ENCODE assay signal across 25 cellular contexts in genomic region chr1:210185063-210185462, GRCh38. TPM values are rescaled to one million over a fixed set of nuclear protein-coding genes. Genes with fewer than 3 reads are reported as not detected.
"Had no signal": no experiment of that assay in that cellular context is flagged by ENCODE, and none has a peak within 500 bp of the region (broad histone marks: within the 10 kb centered on the region; RNA-seq: fewer than 3 reads in every experiment).

No MANE protein-coding gene starts in this region.

- H2AFZ ChIP-seq: hepatocyte had no signal

- H3K27ac ChIP-seq: gastroesophageal sphincter, heart left ventricle, hepatocyte, prostate gland, sigmoid colon, testis, tibial artery had no signal

- H3K27ac Mint-ChIP-seq: effector memory CD8-positive, alpha-beta T cell; memory B cell; mesothelial cell of epicardium; naive B cell; nephron; stimulated activated effector memory CD8-positive, alpha-beta T cell treated with anti-CD3 and anti-CD28 coated beads, Interleukin-12 subunit alpha, Interleukin-12 subunit beta, amount 100 ng/mL, for 72 hours; type B pancreatic cell had no signal

- H3K36me3 Mint-ChIP-seq: memory B cell; mesothelial cell of epicardium; naive B cell; stimulated activated effector memory CD8-positive, alpha-beta T cell treated with anti-CD3 and anti-CD28 coated beads, Interleukin-12 subunit alpha, Interleukin-12 subunit beta, amount 100 ng/mL, for 72 hours; type B pancreatic cell had no signal

- H3K9me3 Mint-ChIP-seq: effector memory CD8-positive, alpha-beta T cell; memory B cell; mesothelial cell of epicardium; nephron; stimulated activated effector memory CD8-positive, alpha-beta T cell treated with anti-CD3 and anti-CD28 coated beads, Interleukin-12 subunit alpha, Interleukin-12 subunit beta, amount 100 ng/mL, for 72 hours had no signal

- H3K79me2 ChIP-seq: hepatocyte had no signal

- H3K4me1 Mint-ChIP-seq: memory B cell; mesothelial cell of epicardium; naive B cell; nephron; stimulated activated effector memory CD8-positive, alpha-beta T cell treated with anti-CD3 and anti-CD28 coated beads, Interleukin-12 subunit alpha, Interleukin-12 subunit beta, amount 100 ng/mL, for 72 hours had no signal

- ATAC-seq: effector memory CD8-positive, alpha-beta T cell; gastroesophageal sphincter; heart left ventricle; left lobe of liver; mucosa of descending colon; right cardiac atrium; stimulated activated effector memory CD8-positive, alpha-beta T cell treated with anti-CD3 and anti-CD28 coated beads, Interleukin-12 subunit alpha, Interleukin-12 subunit beta, amount 100 ng/mL, for 72 hours; stimulated activated naive CD8-positive, alpha-beta T cell treated with anti-CD3 and anti-CD28 coated beads, Interleukin-15, Interleukin-2, amounts not matched to agents 100 U/mL and 50 U/mL, for 24 hours had no signal

- H3K4me1 ChIP-seq: gastroesophageal sphincter, heart left ventricle, prostate gland, sigmoid colon, testis, tibial artery had no signal

- H3K4me3 Mint-ChIP-seq: effector memory CD8-positive, alpha-beta T cell; memory B cell; mesothelial cell of epicardium; naive B cell; nephron; stimulated activated effector memory CD8-positive, alpha-beta T cell treated with anti-CD3 and anti-CD28 coated beads, Interleukin-12 subunit alpha, Interleukin-12 subunit beta, amount 100 ng/mL, for 72 hours; type B pancreatic cell had no signal

- DNase-seq: cortex of kidney; effector memory CD8-positive, alpha-beta T cell; heart left ventricle; kidney; mucosa of descending colon; naive B cell; nucleus accumbens; right cardiac atrium; sigmoid colon; stimulated activated CD4-positive, alpha-beta T cell treated with anti-CD3 and anti-CD28 coated beads, Interleukin-2, amount 100 ng/mL, for 24 hours; stimulated activated CD4-positive, alpha-beta T cell treated with anti-CD3 and anti-CD28 coated beads, Interleukin-4, amount 100 ng/mL, for 24 hours; stimulated activated naive CD8-positive, alpha-beta T cell treated with anti-CD3 and anti-CD28 coated beads, Interleukin-15, Interleukin-2, amounts not matched to agents 100 U/mL and 50 U/mL, for 24 hours; substantia nigra; testis; tibial artery had no signal

- H3K9me3 ChIP-seq: gastroesophageal sphincter, heart left ventricle, mucosa of descending colon, prostate gland, sigmoid colon, testis, tibial artery had no signal

- H3K27me3 ChIP-seq: gastroesophageal sphincter, heart left ventricle, sigmoid colon, testis, tibial artery had no signal

- H3K36me3 ChIP-seq: gastroesophageal sphincter, heart left ventricle, prostate gland, sigmoid colon, tibial artery had no signal

- H3K4me2 ChIP-seq: hepatocyte had no signal

- H3K4me3 ChIP-seq: gastroesophageal sphincter, heart left ventricle, hepatocyte, lung, mucosa of descending colon, prostate gland, sigmoid colon, testis, tibial artery had no signal

RNA-seq across cellular contexts. Expression of gene SERTAD4, which starts 47.5 kb away (rescaled TPM):
- total RNA-seq: left lobe of liver had no signal
